In genomic region chr6:170289971-170290305, GRCh38 we compare ENCODE assay signal across 8 cellular contexts. TPM values are rescaled to one million over a fixed set of nuclear protein-coding genes. Genes with fewer than 3 reads are reported as not detected.
A peak's percentile ranks its signal among the peaks of the same experiment; 100 is the strongest.
DNase-seq lines count a peak whose midpoint lies in the region; ATAC-seq and TF ChIP-seq lines count a peak whose summit lies in the region.

No MANE protein-coding gene starts in this region.

- peak overlapping the region; percentile 95 for H3K4me3 Mint-ChIP-seq in glutamatergic neuron (ENCODE audit: unreplicated experiment)

- H3K36me3 Mint-ChIP-seq in glutamatergic neuron (ENCODE audit: unreplicated experiment), result peaks cover 6% of the 10 kb centered on the region

- H3K27me3 ChIP-seq in WERI-Rb-1 (ENCODE audit: insufficient read depth, low read depth, severe bottlenecking), result peaks cover 97% of the 10 kb centered on the region

- peaks cover 25% of the 10 kb centered on the region for H3K9me3 Mint-ChIP-seq in glutamatergic neuron (ENCODE audit: unreplicated experiment)

- H3K27me3 Mint-ChIP-seq in glutamatergic neuron (ENCODE audit: unreplicated experiment), result peaks cover 33% of the 10 kb centered on the region

- no peaks in the 10 kb centered on the region for H3K9me3 ChIP-seq in WERI-Rb-1 (ENCODE audit: severe bottlenecking)

- no peak overlapping the region for H3K27ac Mint-ChIP-seq in glutamatergic neuron (ENCODE audit: unreplicated experiment)

- peak; percentile 7 for ATAC-seq in GM18502 (IDR thresholded peaks at IDR 0.05; ENCODE audit: poor library complexity, unreplicated experiment)
- no peak for ATAC-seq in HG03175 (IDR thresholded peaks at IDR 0.05; ENCODE audit: unreplicated experiment)

- DNase-seq in WERI-Rb-1 (no peak), glutamatergic neuron (no peak), skeletal muscle cell (ENCODE audit: low read depth) (no peak), SHP77 (lab: John Stamatoyannopoulos, UW) (no peak), MV-4-11 (lab: John Stamatoyannopoulos, UW) (no peak), NCI-H524 treated with DMSO at 0.1 percent for 48 hours (lab: John Stamatoyannopoulos, UW) (no peak)

- H3K4me3 ChIP-seq in WERI-Rb-1 (ENCODE audit: low read depth, low read length), result peak overlapping the region; percentile 30
- H3K4me3 ChIP-seq in skeletal muscle cell (ENCODE audit: low read depth, low read length), result peak overlapping the region; percentile 65

- H3K36me3 ChIP-seq in WERI-Rb-1, result no peaks in the 10 kb centered on the region

- no peak overlapping the region for H3K27ac ChIP-seq in WERI-Rb-1

- H3K4me1 Mint-ChIP-seq in glutamatergic neuron (ENCODE audit: low read depth, unreplicated experiment), result peaks cover 58% of the 10 kb centered on the region

- TF ChIP-seq CTCF in WERI-Rb-1 (IDR thresholded peaks at IDR 0.05; ENCODE audit: low read depth, low read length) (no peak), glutamatergic neuron (IDR thresholded peaks at IDR 0.05; ENCODE audit: partially characterized antibody, unreplicated experiment) (no peak)

RNA-seq across cellular contexts. Expression of gene DLL1, which starts 0.9 kb away (rescaled TPM):
- total RNA-seq in glutamatergic neuron (ENCODE audit: unreplicated experiment), result 34.3 TPM

RNA-seq across cellular contexts. Expression of gene FAM120B, which starts 16.6 kb away (rescaled TPM):
- 48.3 TPM for total RNA-seq in glutamatergic neuron (ENCODE audit: unreplicated experiment)
